Comparison of ENCODE assay signal across 8 cellular contexts in the genomic region with DNA sequence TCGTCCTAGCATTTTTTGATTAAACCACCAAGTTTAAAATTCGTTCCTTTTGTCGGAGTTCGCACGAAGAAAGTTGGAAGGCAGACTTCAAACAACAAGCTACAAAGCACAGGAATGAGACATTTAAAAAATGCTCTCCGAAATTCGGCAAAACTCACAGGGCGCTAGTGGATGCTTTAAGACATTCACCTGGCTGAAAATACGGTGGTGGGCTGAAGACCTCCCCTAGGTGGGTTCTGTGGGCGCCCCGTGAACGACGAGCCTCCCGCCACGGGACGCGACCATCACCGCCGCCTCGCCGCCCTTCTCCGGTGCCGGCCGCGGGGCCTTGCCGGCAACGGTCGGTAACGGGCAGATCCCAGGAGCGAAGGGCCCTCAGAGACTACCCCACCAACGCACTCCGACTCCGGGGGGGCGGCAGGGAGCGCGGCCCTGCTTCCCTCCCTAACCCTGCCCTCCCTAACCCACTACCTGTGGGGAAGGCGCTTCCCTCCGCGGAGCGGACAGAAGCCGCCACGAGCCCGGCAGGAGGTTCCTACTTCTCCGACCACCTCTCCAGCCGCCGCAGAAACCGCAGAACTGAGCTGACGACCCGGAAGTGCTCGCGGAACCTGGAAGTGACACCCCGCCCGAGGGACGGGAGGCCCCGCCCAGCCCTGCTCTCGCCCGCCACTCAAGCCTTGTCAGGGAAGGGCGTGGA. TPM values are rescaled to one million over a fixed set of nuclear protein-coding genes. Genes with fewer than 3 reads are reported as not detected.
DNase-seq lines count a peak whose midpoint lies in the region; ATAC-seq and TF ChIP-seq lines count a peak whose summit lies in the region.

A gene with protein sequence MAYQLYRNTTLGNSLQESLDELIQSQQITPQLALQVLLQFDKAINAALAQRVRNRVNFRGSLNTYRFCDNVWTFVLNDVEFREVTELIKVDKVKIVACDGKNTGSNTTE (minus strand): TSS at position 581 of the 700 bp plus-strand sequence. CDS start 5,238 bp downstream, outside the sequence.

- peak within 1 kb of the TSS in 1 of 2 donors; percentile 82 for H3K4me3 Mint-ChIP-seq in CD14-positive monocyte

- H3K27ac Mint-ChIP-seq in CD14-positive monocyte = peak within 1 kb of the TSS in 6 of 7 donors; percentile 83 to 94 (median 91)

- H3K36me3 Mint-ChIP-seq in CD14-positive monocyte = peaks cover 23 to 40% of the 10 kb centered on the region in 2 donors

- intact Hi-C loops in CD14-positive monocyte (cut with micrococcal nuclease) = no loop called here

- peaks cover 2% of the 10 kb centered on the region for H3K4me1 Mint-ChIP-seq in CD14-positive monocyte

- ATAC-seq in GM19438 (IDR thresholded peaks at IDR 0.05; ENCODE audit: low read depth, unreplicated experiment) = peak; percentile 100
- peak; percentile 98 for ATAC-seq in HG03571 (IDR thresholded peaks at IDR 0.05; ENCODE audit: unreplicated experiment)
- ATAC-seq in left lobe of liver = peak; percentile 98

- H3K9me3 Mint-ChIP-seq in CD14-positive monocyte = peaks cover 0 to 6% (median 3%) of the 10 kb centered on the region in 7 donors

- H3K27me3 Mint-ChIP-seq in CD14-positive monocyte (ENCODE audit: low read depth in 3 of 3) = no peaks in the 10 kb centered on the region

- DNase-seq in CD14-positive monocyte (ENCODE audit: low spot score) (peak; percentile 96), NCI-H774 (lab: John Stamatoyannopoulos, UW) (peak; percentile 92), dermis blood vessel endothelial cell (peak; percentile 96), left lobe of liver (ENCODE audit: low spot score) (peak; percentile 96)
- peak; percentile 86 to 87 for DNase-seq in activated CD4-positive, alpha-beta T cell treated with anti-CD3 and anti-CD28 coated beads, Interleukin-2, amount 50 U/mL, for 4 hours
- peak; percentile 94 to 96 for DNase-seq in stimulated activated CD4-positive, alpha-beta T cell treated with anti-CD3 and anti-CD28 coated beads, Interleukin-2, amount 100 ng/mL, for 24 hours

- TF ChIP-seq CTCF in CD14-positive monocyte (IDR thresholded peaks at IDR 0.05) = no peak

RNA-seq across cellular contexts. Expression of the gene that starts here (rescaled TPM):
- 100 to 1,000 TPM; 126 to 166 TPM for polyA plus RNA-seq in CD14-positive monocyte
- total RNA-seq in dermis blood vessel endothelial cell (19.9 and 22.9 TPM in 2 replicates), left lobe of liver (33.0 TPM)

Comparison
In these comparisons a context has a peak if more than half of its experiments do, and no peak if none do; other contexts are left out.
1. Peak in every context shown above with its lines: DNase-seq and ATAC-seq.